In genomic region chr4:30808266-30808665, GRCh38 we compare ENCODE assay signal across 16 cellular contexts.
DNase-seq lines count a peak whose midpoint lies in the region; ATAC-seq lines count a peak whose summit lies in the region.
"Had no signal": no experiment of that assay in that cellular context is flagged by ENCODE, and none has a peak within 500 bp of the region (broad histone marks: within the 10 kb centered on the region; RNA-seq: fewer than 3 reads in every experiment).

No MANE protein-coding gene starts in this region.

- H3K9me3 ChIP-seq in T-helper 17 cell (ENCODE audit: control insufficient read depth, low read length, poor library complexity, severe bottlenecking): no peaks in the 10 kb centered on the region
- H3K9me3 ChIP-seq: BE2C had no signal

- no peaks in the 10 kb centered on the region for H3K27me3 Mint-ChIP-seq in T-helper 17 cell
- H3K27me3 Mint-ChIP-seq: CD4-positive, CD25-positive, alpha-beta regulatory T cell; CD8-positive, alpha-beta memory T cell had no signal

- ATAC-seq in GM19023 (IDR thresholded peaks at IDR 0.05; ENCODE audit: unreplicated experiment) (no peak), T-helper 17 cell (no peak), GM21737 (IDR thresholded peaks at IDR 0.05; ENCODE audit: unreplicated experiment) (no peak)
- ATAC-seq: GM23338 had no signal

- no peak overlapping the region for H3K27ac Mint-ChIP-seq in T-helper 17 cell
- H3K27ac Mint-ChIP-seq: CD4-positive, CD25-positive, alpha-beta regulatory T cell; CD8-positive, alpha-beta memory T cell; GM23338; HFFc6 had no signal

- H3K4me3 Mint-ChIP-seq in T-helper 17 cell: no peak overlapping the region
- H3K4me3 Mint-ChIP-seq: CD4-positive, CD25-positive, alpha-beta regulatory T cell; CD8-positive, alpha-beta memory T cell; GM23338; HFFc6 had no signal

- H3K36me3 Mint-ChIP-seq in T-helper 17 cell (ENCODE audit: low read depth): no peaks in the 10 kb centered on the region
- H3K36me3 Mint-ChIP-seq: CD4-positive, CD25-positive, alpha-beta regulatory T cell; CD8-positive, alpha-beta memory T cell had no signal

- DNase-seq in NCI-H446 treated with DMSO at 0.1 percent for 48 hours (lab: John Stamatoyannopoulos, UW) (peak; percentile 7), globus pallidus (ENCODE audit: low spot score) (peak; percentile 8), pons (ENCODE audit: low spot score) (peak; percentile 19), T-helper 17 cell (no peak)
- DNase-seq: ACHN; BE2C; C1 segment of cervical spinal cord; CD4-positive, CD25-positive, alpha-beta regulatory T cell; CD8-positive, alpha-beta memory T cell; COR-L47; DMS 273 treated with DMSO at 0.1 percent for 48 hours; HCEC 1CT; HFFc6 had no signal

- no peaks in the 10 kb centered on the region for H3K4me1 Mint-ChIP-seq in T-helper 17 cell
- H3K4me1 Mint-ChIP-seq: CD4-positive, CD25-positive, alpha-beta regulatory T cell; CD8-positive, alpha-beta memory T cell; GM23338 had no signal

Comparison
In these comparisons a context has a peak if more than half of its experiments do, and no peak if none do; other contexts are left out.
1. DNase-seq: peak in NCI-H446 treated with DMSO at 0.1 percent for 48 hours (single experiment), globus pallidus (single experiment) and pons (single experiment); none in T-helper 17 cell (0 of 3).